In the genomic region with DNA sequence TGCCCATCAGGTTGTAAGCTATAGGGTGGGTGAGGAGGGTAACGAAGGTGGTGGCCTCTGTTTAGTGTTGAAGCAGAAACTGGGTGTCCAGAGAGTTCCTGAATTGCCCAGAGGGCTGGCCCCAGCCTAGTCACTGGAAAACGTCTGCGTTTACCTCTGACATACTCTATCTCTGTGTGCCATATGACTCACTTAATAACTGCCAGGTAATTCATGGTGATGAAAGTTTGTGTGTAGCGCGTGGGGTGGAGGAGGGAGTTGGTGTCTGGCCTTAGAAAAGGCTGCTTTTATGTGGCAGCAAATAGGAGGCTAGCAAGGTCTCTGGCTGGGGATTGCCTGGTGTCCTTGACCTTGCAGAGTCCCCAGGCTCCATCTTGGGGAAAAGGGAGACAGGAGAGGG, we compare ENCODE assay signal across 23 cellular contexts. TPM values are rescaled to one million over a fixed set of nuclear protein-coding genes. Genes with fewer than 3 reads are reported as not detected.
DNase-seq lines count a peak whose midpoint lies in the region; ATAC-seq, FAIRE-seq and TF ChIP-seq lines count a peak whose summit lies in the region.
"Had no signal": no experiment of that assay in that cellular context is flagged by ENCODE, and none has a peak within 500 bp of the region (broad histone marks: within the 10 kb centered on the region; RNA-seq: fewer than 3 reads in every experiment).

No MANE protein-coding gene starts in this region.

- TF ChIP-seq CTCF in HepG2 (CRISPR knock-in tag; IDR thresholded peaks at IDR 0.05) (no peak), right lobe of liver (IDR thresholded peaks at IDR 0.05) (no peak), bronchial epithelial cell (IDR thresholded peaks at IDR 0.05; ENCODE audit: insufficient read depth, low read length, severe bottlenecking) (no peak), Peyer's patch (IDR thresholded peaks at IDR 0.05) (no peak)

- H3K9me3 ChIP-seq in HepG2 (ENCODE audit: low read length): no peaks in the 10 kb centered on the region
- H3K9me3 ChIP-seq in right lobe of liver: no peaks in the 10 kb centered on the region
- no peaks in the 10 kb centered on the region for H3K9me3 ChIP-seq in Peyer's patch
- H3K9me3 ChIP-seq: esophagus squamous epithelium, MG63 had no signal

- H3K27me3 ChIP-seq in HepG2 (ENCODE audit: control insufficient read depth in 1 of 2, insufficient read depth in 2 of 2, low read length in 2 of 2) (peaks cover 0 to 7% of the 10 kb centered on the region in 2 experiments; a peak in 1 of 5 replicates), right lobe of liver (no peaks in the 10 kb centered on the region), bronchial epithelial cell (ENCODE audit: control insufficient read depth, insufficient read depth, low read length) (no peaks in the 10 kb centered on the region), Peyer's patch (no peaks in the 10 kb centered on the region)
- H3K27me3 ChIP-seq: brain microvascular endothelial cell, MG63 had no signal

- FAIRE-seq in HepG2 (lab: Jason Lieb, UNC): no peak
- no peak for FAIRE-seq in bronchial epithelial cell (lab: Jason Lieb, UNC)
- FAIRE-seq: GM12892 had no signal

- DNase-seq in HepG2 (ENCODE audit: low spot score) (no peak), right lobe of liver (no peak), bronchial epithelial cell (ENCODE audit: low read depth) (peak; percentile 83), left colon (no peak), Peyer's patch (no peak), foreskin melanocyte (no peak)
- DNase-seq: activated B cell treated with CpG ODN at 0.5 μM for 24 hours; activated CD8-positive, alpha-beta T cell treated with anti-CD3 and anti-CD28 coated beads for 36 hours; activated T-cell treated with anti-CD3 and anti-CD28 coated beads, Interleukin-2, amount 50 U/mL, for 24 hours; brain microvascular endothelial cell; esophagus squamous epithelium; MG63; natural killer cell; SIG-M5; stimulated activated CD4-positive, alpha-beta T cell treated with anti-CD3 and anti-CD28 coated beads, Interleukin-12 subunit alpha, Interleukin-12 subunit beta, amount 100 ng/mL, for 4 hours had no signal

- BruUV-seq in HepG2 (replicated peaks; lab: Mats Ljungman, UMichigan): no TSS peak

- no peaks in the 10 kb centered on the region for H3K79me2 ChIP-seq in HepG2 (ENCODE audit: insufficient read depth, low read length)

- WGBS in HepG2 (ENCODE audit: low lambda C conversion rate): 9% methylated on average over 5 of the region's 5 CpGs
- 67% methylated on average over 3 of the region's 5 CpGs for WGBS in right lobe of liver (ENCODE audit: insufficient coverage, low coverage, low lambda C conversion rate, missing lambda C conversion rate)

- TF ChIP-seq POLR2A in HepG2 (IDR thresholded peaks at IDR 0.05; ENCODE audit: insufficient read depth in 1 of 2, low read depth in 2 of 2, low read length in 2 of 2) (no peak), right lobe of liver (IDR thresholded peaks at IDR 0.05) (no peak), Peyer's patch (IDR thresholded peaks at IDR 0.05) (no peak)

- intact Hi-C loops in HepG2 (cut with micrococcal nuclease; ENCODE audit: unreplicated experiment): loop anchor here (5.0 kb wide), 1 partner anchor 122 kb away; no protein-coding TSS in a partner anchor
- intact Hi-C loops in right lobe of liver (cut with DNase I): no loop called here
- intact Hi-C loops in left colon (cut with DNase I, micrococcal nuclease): no loop called here

- POLR2A ChIA-PET in HepG2 (lab: Yijun Ruan, JAX): no interaction called here

- no peak overlapping the region for H2AFZ ChIP-seq in HepG2 (ENCODE audit: low read length)

- no peaks in the 10 kb centered on the region for H3K36me3 ChIP-seq in HepG2 (replicated peaks in 1 of 2; ENCODE audit: control insufficient read depth in 1 of 2, insufficient read depth in 2 of 2, low read length in 2 of 2)
- H3K36me3 ChIP-seq in right lobe of liver: no peaks in the 10 kb centered on the region
- H3K36me3 ChIP-seq in bronchial epithelial cell (ENCODE audit: control insufficient read depth, insufficient read depth, low read length): no peaks in the 10 kb centered on the region
- H3K36me3 ChIP-seq in Peyer's patch: no peaks in the 10 kb centered on the region
- H3K36me3 ChIP-seq: brain microvascular endothelial cell, esophagus squamous epithelium, MG63 had no signal

- in situ Hi-C loops in HepG2 (cut with HindIII; ENCODE audit: extremely low pct_ligation_motif_present, low pct_unique_long_range_greater_than_20kb): loop anchor here (25.0 kb wide), 1 partner anchor 668 kb away; no protein-coding TSS in a partner anchor

- TF ChIP-seq RAD21 in HepG2 (CRISPR knock-in tag; IDR thresholded peaks at IDR 0.05): no peak

- peak; percentile 20; the same call in 2 of the 3 replicates for ATAC-seq in HepG2
- no peak for ATAC-seq in right lobe of liver
- ATAC-seq in left colon: peak; percentile 59
- no peak for ATAC-seq in GM21381 (IDR thresholded peaks at IDR 0.05; ENCODE audit: unreplicated experiment)
- no peak for ATAC-seq in HG02623 (IDR thresholded peaks at IDR 0.05; ENCODE audit: unreplicated experiment)
- ATAC-seq: activated CD8-positive, alpha-beta T cell treated with anti-CD3 and anti-CD28 coated beads for 36 hours; activated naive CD4-positive, alpha-beta T cell treated with anti-CD3 and anti-CD28 coated beads, Interleukin-2, amount 50 U/mL, for 72 hours; natural killer cell had no signal

- no peak overlapping the region for H3K4me2 ChIP-seq in HepG2 (ENCODE audit: low read depth, low read length)

- H3K27ac ChIP-seq in HepG2 (ENCODE audit: extremely low read length, insufficient read depth, low read length) (no peak overlapping the region), right lobe of liver (no peak overlapping the region), Peyer's patch (peak overlapping the region in 1 of 4 donors; percentile 15)
- H3K27ac ChIP-seq: brain microvascular endothelial cell, esophagus squamous epithelium had no signal

- TF ChIP-seq EP300 in HepG2 (IDR thresholded peaks at IDR 0.05; ENCODE audit: low read depth in 2 of 2, low read length in 2 of 2) (no peak), HepG2 (CRISPR knock-in tag; IDR thresholded peaks at IDR 0.05; ENCODE audit: borderline replicate concordance) (no peak)

- CTCF ChIA-PET in HepG2 (lab: Yijun Ruan, JAX; ENCODE audit: low intra/inter-chr PET ratio, low total read pairs): no interaction called here

- H3K4me1 ChIP-seq in HepG2 (ENCODE audit: insufficient read depth, low read length) (no peaks in the 10 kb centered on the region), right lobe of liver (no peaks in the 10 kb centered on the region), Peyer's patch (no peaks in the 10 kb centered on the region)

- no peak overlapping the region for H3K9ac ChIP-seq in HepG2 (ENCODE audit: insufficient read depth, low read depth, low read length)

- H3K4me3 ChIP-seq in HepG2 (replicated peaks in 1 of 3; ENCODE audit: insufficient read depth in 1 of 3, low read depth in 2 of 3, low read length in 3 of 3): no peak overlapping the region
- no peak overlapping the region for H3K4me3 ChIP-seq in right lobe of liver
- H3K4me3 ChIP-seq in bronchial epithelial cell (ENCODE audit: low read depth, low read length): no peak overlapping the region
- H3K4me3 ChIP-seq in Peyer's patch: no peak overlapping the region
- H3K4me3 ChIP-seq: esophagus squamous epithelium, MG63 had no signal

- H4K20me1 ChIP-seq in HepG2 (ENCODE audit: insufficient read depth, low read length): no peaks in the 10 kb centered on the region

TF ChIP-seq in HepG2, 621 proteins besides CTCF, POLR2A, EP300 and RAD21 (continues in another document):
- TF ChIP-seq HOXA9 (CRISPR knock-in tag; IDR thresholded peaks at IDR 0.05; ENCODE audit: borderline replicate concordance): no peak
- no peak for TF ChIP-seq ETV6 (CRISPR knock-in tag; conservative IDR thresholded peaks at IDR 0.05)
- no peak for TF ChIP-seq ZNF737 (CRISPR knock-in tag; IDR thresholded peaks at IDR 0.05; ENCODE audit: borderline replicate concordance)
- no peak for TF ChIP-seq CCDC6 (CRISPR knock-in tag; IDR thresholded peaks at IDR 0.05)

RNA-seq across cellular contexts. Expression of a gene that starts 47.3 kb away (rescaled TPM):
- total RNA-seq in HepG2 (2016; rRNA removed; fragmentation: Illumina TruSeq; extraction: Trizol) (not detected in 2 replicates), right lobe of liver (not detected), bronchial epithelial cell (under 0.01 TPM in 1 of 2 replicates, not detected in the other), left colon (under 1 TPM; 0.28 to 0.34 TPM), Peyer's patch (under 1 TPM in 1 of 4 donors, not detected in 3; 0.47 TPM)
- total RNA-seq in HepG2 (2016; cell fraction: cytosol; rRNA removed; fragmentation: Illumina TruSeq; extraction: Trizol; ENCODE audit: low read depth): not detected in 2 replicates
- total RNA-seq in HepG2 (2016; cell fraction: insoluble cytoplasmic fraction; rRNA removed; fragmentation: Illumina TruSeq; extraction: Trizol): not detected in 2 replicates
- not detected in 2 replicates for total RNA-seq in HepG2 (2016; cell fraction: membrane; rRNA removed; fragmentation: Illumina TruSeq; extraction: Trizol)
- total RNA-seq in HepG2 (2016; cell fraction: nucleus; rRNA removed; fragmentation: Illumina TruSeq; extraction: Trizol): not detected in 2 replicates
- not detected in 2 replicates for polyA plus RNA-seq in HepG2 (2011; rRNA removed)
- polyA plus RNA-seq in HepG2 (2011; cell fraction: cytosol; rRNA removed): not detected in 2 replicates
- not detected in 2 replicates for polyA plus RNA-seq in HepG2 (2011; cell fraction: nucleus; rRNA removed)
- polyA plus RNA-seq in HepG2 (2012): not detected in 2 replicates
- not detected in 2 replicates for polyA plus RNA-seq in HepG2 (2016; cell fraction: cytosol; fragmentation: Illumina TruSeq; extraction: Trizol; ENCODE audit: low read depth)
- not detected in 2 replicates for polyA plus RNA-seq in HepG2 (2016; cell fraction: insoluble cytoplasmic fraction; fragmentation: Illumina TruSeq; extraction: Trizol; ENCODE audit: low read depth)
- not detected in 2 replicates for polyA plus RNA-seq in HepG2 (2016; cell fraction: membrane; fragmentation: Illumina TruSeq; extraction: Trizol; ENCODE audit: low read depth)
- not detected in 2 replicates for polyA plus RNA-seq in HepG2 (2016; cell fraction: nucleus; fragmentation: Illumina TruSeq; extraction: Trizol; ENCODE audit: insufficient read depth, low read depth)
- not detected in 2 replicates for polyA minus RNA-seq in HepG2 (2011; rRNA and poly(A)+ RNA removed; ENCODE audit: low replicate concordance)
- not detected in 2 replicates for polyA minus RNA-seq in HepG2 (2011; cell fraction: cytosol; rRNA and poly(A)+ RNA removed)
- polyA minus RNA-seq in HepG2 (2011; cell fraction: nucleus; rRNA and poly(A)+ RNA removed): not detected in 2 replicates
- total RNA-seq: A673; activated B cell treated with CpG ODN at 0.5 μM for 24 hours; activated CD8-positive, alpha-beta T cell treated with anti-CD3 and anti-CD28 coated beads for 36 hours; activated naive CD4-positive, alpha-beta T cell treated with anti-CD3 and anti-CD28 coated beads, Interleukin-2, amount 50 U/mL, for 72 hours; esophagus squamous epithelium; lung microvascular endothelial cell; T-helper 2 cell treated with Interferon-gamma antibody and Interleukin-4, amounts not matched to agents 100 ng/mL and 5 ng/mL, for 36 hours had no signal
- polyA plus RNA-seq: CD14-positive monocyte had no signal

Comparison
In these comparisons a context has a peak if more than half of its experiments do, and no peak if none do; other contexts are left out.
1. ATAC-seq: peak in HepG2 (single experiment) and left colon (single experiment); none in right lobe of liver (0 of 4), GM21381 (single experiment) and HG02623 (single experiment).